ENCODE assay signal across 1 cellular context in genomic region chr6:11410539-11411307, GRCh38.
TF ChIP-seq lines count a peak whose summit lies in the region.

No MANE protein-coding gene starts in this region.

TF ChIP-seq in WTC11, 78 proteins besides CTCF, POLR2A, EP300 and RAD21 (continued from another document):
- TF ChIP-seq USF2 (CRISPR knock-in tag; IDR thresholded peaks at IDR 0.05) (no peak), GTF2I (CRISPR knock-in tag; conservative IDR thresholded peaks at IDR 0.05) (no peak)
TF ChIP-seq in WTC11: peak in this region for 0.
